In the genomic region with DNA sequence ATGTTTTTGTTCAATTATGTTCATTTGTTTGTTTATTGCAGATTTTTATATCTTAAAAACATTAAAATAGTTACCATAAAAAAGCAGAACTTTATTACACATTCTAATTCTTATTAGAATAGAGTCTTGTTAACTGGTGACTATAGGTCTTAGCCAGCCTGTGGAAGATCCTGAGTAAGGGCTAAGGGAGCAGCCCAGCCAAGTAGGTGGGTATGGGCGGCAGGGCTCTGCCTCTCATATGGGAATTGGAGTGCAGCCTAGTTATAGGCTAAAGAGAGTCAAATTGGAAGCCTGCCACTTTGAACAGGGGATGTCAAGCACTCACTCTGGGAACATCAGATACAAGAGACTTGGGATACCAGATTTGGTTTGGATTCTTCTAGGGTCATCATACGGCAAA, we compare ENCODE assay signal across 18 cellular contexts.
"Had no signal": no experiment of that assay in that cellular context is flagged by ENCODE, and none has a peak within 500 bp of the region (broad histone marks: within the 10 kb centered on the region; RNA-seq: fewer than 3 reads in every experiment).

No MANE protein-coding gene starts in this region.

- H3K27me3 ChIP-seq: body of pancreas, pancreas had no signal

- H3K4me3 ChIP-seq: body of pancreas, lower lobe of right lung, pancreas, smooth muscle cell had no signal

- H3K9me3 ChIP-seq: body of pancreas, lower lobe of right lung, neutrophil, pancreas had no signal

- H3K36me3 ChIP-seq: lower lobe of right lung, neutrophil, pancreas had no signal

- H3K4me2 ChIP-seq: smooth muscle cell had no signal

- H3K4me1 ChIP-seq: body of pancreas, lower lobe of right lung, pancreas had no signal

- DNase-seq: activated CD4-positive, alpha-beta T cell treated with anti-CD3 and anti-CD28 coated beads, Interleukin-2, amount 10 ng/mL, durations not matched to agents 7 days and 5 days; activated CD8-positive, alpha-beta T cell treated with anti-CD3 and anti-CD28 coated beads, Interleukin-2, amount 10 ng/mL, durations not matched to agents 7 days and 5 days; activated naive CD4-positive, alpha-beta T cell treated with Interleukin-2 at 50 U/mL for 16 hours; activated naive CD8-positive, alpha-beta T cell treated with anti-CD3 and anti-CD28 coated beads, Interleukin-2, amount 10 ng/mL, durations not matched to agents 7 days and 5 days; activated T-cell treated with anti-CD3 and anti-CD28 coated beads, Interleukin-2, amount 50 U/mL, for 24 hours; amygdala; body of pancreas; head of caudate nucleus; lower lobe of right lung; natural killer cell; pancreas; stimulated activated CD4-positive, alpha-beta T cell treated with anti-CD3 and anti-CD28 coated beads, Interleukin-4, amount 100 ng/mL, for 24 hours; T1000 had no signal

- H3K27ac ChIP-seq: body of pancreas, lower lobe of right lung, neutrophil, pancreas had no signal

- ATAC-seq: activated CD4-positive, CD25-positive, alpha-beta regulatory T cell treated with anti-CD3 and anti-CD28 coated beads, Interleukin-2, amount 50 U/mL, for 24 hours; activated CD8-positive, alpha-beta T cell treated with anti-CD3 and anti-CD28 coated beads, Interleukin-2, amount 10 ng/mL, durations not matched to agents 7 days and 5 days; body of pancreas; lower lobe of right lung; natural killer cell; pancreas; sciatic nerve; stimulated activated effector memory CD8-positive, alpha-beta T cell treated with anti-CD3 and anti-CD28 coated beads, Interleukin-12 subunit alpha, Interleukin-12 subunit beta, amount 100 ng/mL, for 72 hours had no signal
